Comparison of ENCODE assay signal across 2 cellular contexts in the genomic region with DNA sequence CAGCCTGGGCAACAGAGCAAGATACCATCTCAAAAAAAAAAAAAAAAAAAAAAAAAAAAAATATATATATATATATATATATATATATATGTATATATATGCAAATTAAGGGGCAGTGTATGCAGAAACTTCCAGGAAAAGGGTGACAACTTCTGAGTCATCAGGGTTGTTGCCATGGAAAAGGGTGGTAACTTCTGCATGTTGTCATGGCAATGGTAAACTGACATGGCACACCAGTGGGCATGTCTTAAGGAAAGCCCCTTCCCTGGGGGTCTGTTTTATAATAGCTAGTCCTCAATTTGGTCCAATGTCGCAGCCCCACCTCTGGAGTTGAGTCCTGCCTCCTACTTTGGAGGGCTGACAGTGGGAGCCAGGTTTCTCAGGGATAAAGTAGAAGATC.
A peak's percentile ranks its signal among the peaks of the same experiment; 100 is the strongest.
TF ChIP-seq lines count a peak whose summit lies in the region.

No MANE protein-coding gene starts in this region.

TF ChIP-seq in HepG2, 621 proteins besides CTCF, POLR2A, EP300 and RAD21:
- TF ChIP-seq EZH2 (conservative IDR thresholded peaks at IDR 0.05; ENCODE audit: low read depth, low read length) (no peak), RFX1 (IDR thresholded peaks at IDR 0.05) (peak; percentile 53), MXI1 (IDR thresholded peaks at IDR 0.05; ENCODE audit: borderline replicate concordance, low read depth, low read length) (0 out of 3 replicates have a peak, but pooled peaks have one; percentile 17), RFX3 (CRISPR knock-in tag; IDR thresholded peaks at IDR 0.05) (peak; percentile 59), RFX5 (IDR thresholded peaks at IDR 0.05; ENCODE audit: low read depth, low read length) (peak; percentile 72; the same call in 1 of the 2 replicates), ZNF234 (CRISPR knock-in tag; conservative IDR thresholded peaks at IDR 0.05) (no peak), ZFP41 (CRISPR knock-in tag; IDR thresholded peaks at IDR 0.05; ENCODE audit: borderline replicate concordance) (no peak), ZNF510 (CRISPR knock-in tag; IDR thresholded peaks at IDR 0.05; ENCODE audit: low read depth) (no peak)
- TF ChIP-seq, protein P1, sequence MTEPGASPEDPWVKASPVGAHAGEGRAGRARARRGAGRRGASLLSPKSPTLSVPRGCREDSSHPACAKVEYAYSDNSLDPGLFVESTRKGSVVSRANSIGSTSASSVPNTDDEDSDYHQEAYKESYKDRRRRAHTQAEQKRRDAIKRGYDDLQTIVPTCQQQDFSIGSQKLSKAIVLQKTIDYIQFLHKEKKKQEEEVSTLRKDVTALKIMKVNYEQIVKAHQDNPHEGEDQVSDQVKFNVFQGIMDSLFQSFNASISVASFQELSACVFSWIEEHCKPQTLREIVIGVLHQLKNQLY (CRISPR knock-in tag; IDR thresholded peaks at IDR 0.05), result no peak

TF ChIP-seq in HEK293T, 16 proteins besides CTCF, POLR2A, EP300 and RAD21:
- TF ChIP-seq FOXA1 (IDR thresholded peaks at IDR 0.05), result no peak
- no peak for TF ChIP-seq FOXM1 (IDR thresholded peaks at IDR 0.05; ENCODE audit: borderline replicate concordance)
